ENCODE assay signal across 8 cellular contexts in genomic region chr11:118659314-118659939, GRCh38. TPM values are rescaled to one million over a fixed set of nuclear protein-coding genes. Genes with fewer than 3 reads are reported as not detected.
DNase-seq lines count a peak whose midpoint lies in the region; ATAC-seq, FAIRE-seq and TF ChIP-seq lines count a peak whose summit lies in the region.

No MANE protein-coding gene starts in this region.

- ATAC-seq in HG03280 (IDR thresholded peaks at IDR 0.05; ENCODE audit: unreplicated experiment) (peak; percentile 78), HG02763 (IDR thresholded peaks at IDR 0.05; ENCODE audit: unreplicated experiment) (no peak)

- DNase-seq in GM12892 (ENCODE audit: insufficient read length) (peak; percentile 97), NCI-H524 (lab: John Stamatoyannopoulos, UW) (peak; percentile 38 to 71), cerebellum (ENCODE audit: low spot score) (peak; percentile 92)
- peak; percentile 80 to 89 for DNase-seq in activated CD4-positive, alpha-beta T cell treated with anti-CD3 and anti-CD28 coated beads for 4 hours
- DNase-seq in stimulated activated CD4-positive, alpha-beta T cell treated with anti-CD3 and anti-CD28 coated beads, Interleukin-1b, Interleukin-23, amount 100 ng/mL, for 48 hours, result peak; percentile 92

- no peak for TF ChIP-seq POLR2A in GM12892 (IDR thresholded peaks at IDR 0.05; ENCODE audit: low read depth, low read length)

- peak overlapping the region; percentile 76 for H3K27ac ChIP-seq in layer of hippocampus (ENCODE audit: low read depth, low read length)

- H3K27me3 ChIP-seq in layer of hippocampus (ENCODE audit: control insufficient read depth, insufficient read depth, low read length), result no peaks in the 10 kb centered on the region

- FAIRE-seq in GM12892 (lab: Jason Lieb, UNC), result peak; percentile 95

RNA-seq across cellular contexts. Expression of gene TREH, which starts 20.0 kb away (rescaled TPM):
- polyA plus RNA-seq in GM12892 (2012; ENCODE audit: missing spikeins), result not detected
- total RNA-seq in cerebellum, result not detected

RNA-seq across cellular contexts. Expression of gene PHLDB1, which starts 52.0 kb away (rescaled TPM):
- polyA plus RNA-seq in GM12892 (2012; ENCODE audit: missing spikeins), result not detected
- 93.5 TPM for total RNA-seq in cerebellum
